In the genomic region with DNA sequence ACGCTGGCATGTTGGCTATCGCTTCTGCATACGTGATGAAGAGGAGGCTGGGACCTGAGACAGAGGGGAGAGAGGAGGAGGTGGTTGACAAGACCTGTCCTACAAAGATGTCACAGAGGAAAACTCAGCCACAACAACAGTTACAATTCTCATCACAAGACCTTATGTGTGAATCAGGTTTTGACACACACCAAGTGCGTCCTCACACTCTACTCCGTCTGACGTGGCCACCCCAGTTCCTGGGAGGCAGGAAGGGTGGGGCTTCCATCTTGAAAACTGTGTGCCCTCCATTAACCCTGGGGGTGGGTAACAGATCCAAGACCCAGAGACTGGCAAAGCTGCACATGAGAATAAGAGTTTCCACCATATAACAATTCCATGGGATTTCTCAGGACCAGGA, we compare ENCODE assay signal across 30 cellular contexts. TPM values are rescaled to one million over a fixed set of nuclear protein-coding genes. Genes with fewer than 3 reads are reported as not detected.
"Had no signal": no experiment of that assay in that cellular context is flagged by ENCODE, and none has a peak within 500 bp of the region (broad histone marks: within the 10 kb centered on the region; RNA-seq: fewer than 3 reads in every experiment).

No MANE protein-coding gene starts in this region.

- H3K4me1 ChIP-seq: Peyer's patch, SJCRH30 had no signal

- H3K9me3 ChIP-seq: Peyer's patch, SJCRH30, SK-N-SH had no signal

- H3K36me3 ChIP-seq: cardiac muscle cell, SJCRH30 had no signal

- H3K27ac Mint-ChIP-seq: activated CD4-positive, alpha-beta memory T cell treated with anti-CD3 and anti-CD28 coated beads for 36 hours; activated CD4-positive, alpha-beta T cell treated with anti-CD3 and anti-CD28 coated beads, Interleukin-2, amount 10 ng/mL, durations not matched to agents 7 days and 5 days; activated naive CD4-positive, alpha-beta T cell treated with anti-CD3 and anti-CD28 coated beads, Interleukin-2, amount 50 U/mL, for 72 hours; activated naive CD8-positive, alpha-beta T cell treated with anti-CD3 and anti-CD28 coated beads, Interleukin-2, amount 50 U/mL, for 24 hours; activated T-cell treated with anti-CD3 and anti-CD28 coated beads, Interleukin-2, amount 50 U/mL, for 24 hours; activated T-helper 1 cell treated with anti-CD3 and anti-CD28 coated beads, Interleukin-12 subunit alpha, Interleukin-12 subunit beta, Interleukin-2, Interleukin-4 antibody, amounts not matched to agents 30 ng/mL and 10 ng/mL and 1 ng/mL, durations not matched to agents 14 hours and 24 hours and 36 hours; brain; IgD-negative memory B cell had no signal

- ATAC-seq: activated naive CD4-positive, alpha-beta T cell treated with anti-CD3 and anti-CD28 coated beads, Interleukin-2, amount 50 U/mL, for 72 hours; activated naive CD8-positive, alpha-beta T cell treated with anti-CD3 and anti-CD28 coated beads, Interleukin-2, amount 50 U/mL, for 24 hours had no signal

- H3K9me3 Mint-ChIP-seq: activated CD4-positive, alpha-beta memory T cell treated with anti-CD3 and anti-CD28 coated beads for 36 hours; activated CD4-positive, alpha-beta T cell treated with anti-CD3 and anti-CD28 coated beads, Interleukin-2, amount 10 ng/mL, durations not matched to agents 7 days and 5 days; activated naive CD4-positive, alpha-beta T cell treated with anti-CD3 and anti-CD28 coated beads, Interleukin-2, amount 50 U/mL, for 72 hours; activated naive CD8-positive, alpha-beta T cell treated with anti-CD3 and anti-CD28 coated beads, Interleukin-2, amount 50 U/mL, for 24 hours; activated T-cell treated with anti-CD3 and anti-CD28 coated beads, Interleukin-2, amount 50 U/mL, for 24 hours; activated T-helper 1 cell treated with anti-CD3 and anti-CD28 coated beads, Interleukin-12 subunit alpha, Interleukin-12 subunit beta, Interleukin-2, Interleukin-4 antibody, amounts not matched to agents 30 ng/mL and 10 ng/mL and 1 ng/mL, durations not matched to agents 14 hours and 24 hours and 36 hours had no signal

- H3K4me1 Mint-ChIP-seq: brain had no signal

- FAIRE-seq: astrocyte had no signal

- H3K27me3 ChIP-seq: cardiac muscle cell, Peyer's patch, SJCRH30 had no signal

- H3K27ac ChIP-seq: cardiac muscle cell, KMS-11, Peyer's patch, RWPE1, SJCRH30, VCaP had no signal

- H3K9ac ChIP-seq: KMS-11, SK-N-SH had no signal

- H3K4me2 ChIP-seq: KMS-11, SK-N-SH had no signal

- H3K4me3 ChIP-seq: cardiac muscle cell, Peyer's patch, SJCRH30 had no signal

- H3K36me3 Mint-ChIP-seq: activated CD4-positive, alpha-beta memory T cell treated with anti-CD3 and anti-CD28 coated beads for 36 hours; activated naive CD4-positive, alpha-beta T cell treated with anti-CD3 and anti-CD28 coated beads, Interleukin-2, amount 50 U/mL, for 72 hours; brain had no signal

- DNase-seq: activated CD4-positive, alpha-beta memory T cell treated with anti-CD3 and anti-CD28 coated beads for 36 hours; activated CD4-positive, alpha-beta T cell treated with anti-CD3 and anti-CD28 coated beads, Interleukin-2, amount 10 ng/mL, durations not matched to agents 7 days and 5 days; activated CD4-positive, CD25-positive, alpha-beta regulatory T cell; activated effector memory CD4-positive, alpha-beta T cell treated with anti-CD3 and anti-CD28 coated beads, Interleukin-2, amount 50 U/mL, for 16 hours; activated naive CD4-positive, alpha-beta T cell treated with Interleukin-2 at 50 U/mL for 16 hours; activated naive CD8-positive, alpha-beta T cell treated with anti-CD3 and anti-CD28 coated beads, Interleukin-2, amount 50 U/mL, for 24 hours; activated T-cell treated with anti-CD3 and anti-CD28 coated beads, Interleukin-2, amount 50 U/mL, for 24 hours; amygdala; NCI-H1092; NCI-H1417; NCI-H1930; NCI-H2107; NCI-H510A treated with DMSO at 0.1 percent for 48 hours; NCI-H69; Peyer's patch; Right ventricle myocardium superior; SJCRH30; SK-N-SH; T-helper 1 cell had no signal

- H3K4me3 Mint-ChIP-seq: activated CD4-positive, alpha-beta memory T cell treated with anti-CD3 and anti-CD28 coated beads for 36 hours; activated CD4-positive, alpha-beta T cell treated with anti-CD3 and anti-CD28 coated beads, Interleukin-2, amount 10 ng/mL, durations not matched to agents 7 days and 5 days; activated naive CD8-positive, alpha-beta T cell treated with anti-CD3 and anti-CD28 coated beads, Interleukin-2, amount 50 U/mL, for 24 hours; activated T-cell treated with anti-CD3 and anti-CD28 coated beads, Interleukin-2, amount 50 U/mL, for 24 hours; activated T-helper 1 cell treated with anti-CD3 and anti-CD28 coated beads, Interleukin-12 subunit alpha, Interleukin-12 subunit beta, Interleukin-2, Interleukin-4 antibody, amounts not matched to agents 30 ng/mL and 10 ng/mL and 1 ng/mL, durations not matched to agents 14 hours and 24 hours and 36 hours; brain had no signal

RNA-seq across cellular contexts. Expression of a gene that starts 24.1 kb away (rescaled TPM):
- total RNA-seq: activated CD4-positive, alpha-beta memory T cell treated with anti-CD3 and anti-CD28 coated beads for 36 hours; activated naive CD4-positive, alpha-beta T cell treated with anti-CD3 and anti-CD28 coated beads, Interleukin-2, amount 50 U/mL, for 72 hours; activated T-helper 1 cell treated with anti-CD3 and anti-CD28 coated beads, Interleukin-12 subunit alpha, Interleukin-12 subunit beta, Interleukin-2, Interleukin-4 antibody, amounts not matched to agents 30 ng/mL and 10 ng/mL and 1 ng/mL, durations not matched to agents 14 hours and 24 hours and 36 hours; astrocyte; MCF 10A; T-helper 2 cell treated with Interferon-gamma antibody and Interleukin-4, amounts not matched to agents 100 ng/mL and 5 ng/mL, for 36 hours had no signal
- polyA plus RNA-seq: cardiac muscle cell had no signal
